In the genomic region with DNA sequence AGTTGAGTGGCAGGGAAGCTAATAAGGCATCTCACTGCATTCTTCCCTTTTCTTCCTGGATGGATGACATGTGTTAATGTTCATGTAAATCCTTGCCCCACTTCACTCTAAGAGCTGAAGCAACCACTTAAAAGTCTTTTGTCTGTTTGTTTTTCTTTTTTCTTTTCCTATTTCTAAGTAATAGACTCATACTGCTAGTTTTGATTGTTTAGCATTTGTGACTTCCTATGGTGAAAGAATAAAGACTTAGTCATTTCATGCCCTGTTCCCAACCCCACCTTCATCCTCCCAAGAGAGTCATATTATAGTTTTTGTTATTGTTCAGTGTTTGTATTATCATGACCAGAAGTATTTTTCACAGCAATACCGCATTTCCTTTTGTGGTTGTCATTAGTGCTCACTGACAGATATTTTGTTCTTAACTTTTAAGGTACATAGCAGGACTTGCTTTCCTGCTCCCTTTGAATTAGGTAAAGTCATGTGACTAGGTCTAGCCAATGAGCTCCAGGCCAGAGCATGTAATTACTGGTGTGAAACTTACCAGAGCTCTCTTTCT, we compare ENCODE assay signal across 12 cellular contexts. TPM values are rescaled to one million over a fixed set of nuclear protein-coding genes. Genes with fewer than 3 reads are reported as not detected.
DNase-seq lines count a peak whose midpoint lies in the region; ATAC-seq, FAIRE-seq and TF ChIP-seq lines count a peak whose summit lies in the region.
"Had no signal": no experiment of that assay in that cellular context is flagged by ENCODE, and none has a peak within 500 bp of the region (broad histone marks: within the 10 kb centered on the region; RNA-seq: fewer than 3 reads in every experiment).

No MANE protein-coding gene starts in this region.

- H3K27me3 Mint-ChIP-seq in activated naive CD8-positive, alpha-beta T cell treated with anti-CD3 and anti-CD28 coated beads, Interleukin-2, amount 50 U/mL, for 24 hours, result peaks cover 3% of the 10 kb centered on the region
- H3K27me3 Mint-ChIP-seq: stimulated activated naive CD8-positive, alpha-beta T cell treated with anti-CD3 and anti-CD28 coated beads, Interleukin-15, Interleukin-2, amounts not matched to agents 100 ng/mL and 50 ng/mL, for 24 hours had no signal

- peaks cover 30% of the 10 kb centered on the region for H3K9me3 Mint-ChIP-seq in activated naive CD8-positive, alpha-beta T cell treated with anti-CD3 and anti-CD28 coated beads, Interleukin-2, amount 50 U/mL, for 24 hours

- no peaks in the 10 kb centered on the region for H3K9me1 ChIP-seq in keratinocyte (ENCODE audit: control insufficient read depth, extremely low read depth, insufficient read depth, low read length)

- peaks cover 0 to 11% (median 0%) of the 10 kb centered on the region in 11 experiments; a peak in 4 of 22 replicates for H3K36me3 ChIP-seq in BLaER1 treated with 17β-estradiol and CSF1 and Interleukin-3, amounts not matched to agents 10 nM and 100 nM
- H3K36me3 ChIP-seq in keratinocyte (ENCODE audit: control insufficient read depth in 2 of 2, extremely low read depth in 1 of 2, insufficient read depth in 2 of 2, low read length in 2 of 2) (no peaks in the 10 kb centered on the region), Karpas-422 (ENCODE audit: insufficient read depth, low read length) (no peaks in the 10 kb centered on the region)

- no peak overlapping the region for H3K4me3 ChIP-seq in BLaER1 treated with 17β-estradiol and CSF1 and Interleukin-3, amounts not matched to agents 10 nM and 100 nM
- no peak overlapping the region for H3K4me3 ChIP-seq in keratinocyte (ENCODE audit: control insufficient read depth in 2 of 3, extremely low read depth in 1 of 3, insufficient read depth in 2 of 3, low read depth in 1 of 3, low read length in 3 of 3)
- no peak overlapping the region for H3K4me3 ChIP-seq in Karpas-422 (ENCODE audit: low read length)

- no peak overlapping the region for H3K4me3 Mint-ChIP-seq in activated naive CD8-positive, alpha-beta T cell treated with anti-CD3 and anti-CD28 coated beads, Interleukin-2, amount 50 U/mL, for 24 hours
- H3K4me3 Mint-ChIP-seq: stimulated activated naive CD8-positive, alpha-beta T cell treated with anti-CD3 and anti-CD28 coated beads, Interleukin-15, Interleukin-2, amounts not matched to agents 100 ng/mL and 50 ng/mL, for 24 hours had no signal

- H3K4me1 Mint-ChIP-seq in activated naive CD8-positive, alpha-beta T cell treated with anti-CD3 and anti-CD28 coated beads, Interleukin-2, amount 50 U/mL, for 24 hours, result peaks cover 24% of the 10 kb centered on the region

- no peak overlapping the region for H2AFZ ChIP-seq in keratinocyte (ENCODE audit: control insufficient read depth, low read length)
- H2AFZ ChIP-seq in Karpas-422 (ENCODE audit: low read length), result no peak overlapping the region

- ATAC-seq in activated naive CD8-positive, alpha-beta T cell treated with anti-CD3 and anti-CD28 coated beads, Interleukin-2, amount 50 U/mL, for 24 hours, result peak; percentile 20
- ATAC-seq in HG03571 (IDR thresholded peaks at IDR 0.05; ENCODE audit: unreplicated experiment) (no peak), HG03354 (IDR thresholded peaks at IDR 0.05; ENCODE audit: poor library complexity, severe bottlenecking, unreplicated experiment) (no peak), GM18498 (IDR thresholded peaks at IDR 0.05; ENCODE audit: unreplicated experiment) (no peak)
- ATAC-seq: right cardiac atrium had no signal

- H4K20me1 ChIP-seq in BLaER1 treated with 17β-estradiol and CSF1 and Interleukin-3, amounts not matched to agents 10 nM and 100 nM, result no peaks in the 10 kb centered on the region
- H4K20me1 ChIP-seq in keratinocyte (ENCODE audit: control insufficient read depth, extremely low read depth, insufficient read depth, low read length) (no peaks in the 10 kb centered on the region), Karpas-422 (ENCODE audit: insufficient read depth, low read depth, low read length) (no peaks in the 10 kb centered on the region)

- H3K9me2 ChIP-seq in Karpas-422 (replicated peaks; ENCODE audit: insufficient read depth, low read length), result no peaks in the 10 kb centered on the region

- no peak overlapping the region for H3K9ac ChIP-seq in BLaER1 treated with 17β-estradiol and CSF1 and Interleukin-3, amounts not matched to agents 10 nM and 100 nM
- H3K9ac ChIP-seq in keratinocyte (ENCODE audit: control insufficient read depth, extremely low read depth, insufficient read depth, low read length) (no peak overlapping the region), Karpas-422 (ENCODE audit: low read length) (no peak overlapping the region)

- H3K79me2 ChIP-seq in keratinocyte (ENCODE audit: control insufficient read depth, insufficient read depth, low read length), result no peaks in the 10 kb centered on the region
- no peaks in the 10 kb centered on the region for H3K79me2 ChIP-seq in Karpas-422 (ENCODE audit: low read length)

- no peaks in the 10 kb centered on the region for H3K27me3 ChIP-seq in BLaER1 treated with 17β-estradiol and CSF1 and Interleukin-3, amounts not matched to agents 10 nM and 100 nM
- no peaks in the 10 kb centered on the region for H3K27me3 ChIP-seq in keratinocyte (ENCODE audit: control insufficient read depth, extremely low read depth, insufficient read depth, low read length)
- no peaks in the 10 kb centered on the region for H3K27me3 ChIP-seq in Karpas-422 (ENCODE audit: low read length)

- TF ChIP-seq CTCF in keratinocyte (optimal IDR thresholded peaks at IDR 0.05 in 1 of 3, IDR thresholded peaks at IDR 0.05 in 1 of 3, conservative IDR thresholded peaks at IDR 0.05 in 1 of 3; ENCODE audit: extremely low read depth in 1 of 3, insufficient read depth in 2 of 3, low read length in 3 of 3), result no peak

- DNase-seq in HS-5 (ENCODE audit: low read depth) (peak; percentile 42), keratinocyte (ENCODE audit: low read depth, low spot score) (no peak), Karpas-422 (no peak)
- no peak for DNase-seq in activated naive CD8-positive, alpha-beta T cell treated with anti-CD3 and anti-CD28 coated beads, Interleukin-2, amount 50 U/mL, for 24 hours
- DNase-seq: NCI-H2081 treated with DMSO at 0.1 percent for 48 hours, right cardiac atrium had no signal

- FAIRE-seq in keratinocyte (lab: Jason Lieb, UNC), result peak; percentile 76

- H3K4me2 ChIP-seq in BLaER1 treated with 17β-estradiol and CSF1 and Interleukin-3, amounts not matched to agents 10 nM and 100 nM, result peak overlapping the region in 6 of 11 experiments; percentile 8 to 21 (median 12); a peak in 5 of 22 replicates
- no peak overlapping the region for H3K4me2 ChIP-seq in keratinocyte (ENCODE audit: control insufficient read depth, extremely low read depth, insufficient read depth, low read depth, low read length)
- no peak overlapping the region for H3K4me2 ChIP-seq in Karpas-422 (ENCODE audit: low read depth, low read length, poor library complexity, severe bottlenecking)

- peaks cover 0 to 33% (median 19%) of the 10 kb centered on the region in 10 experiments; a peak in 17 of 20 replicates for H3K4me1 ChIP-seq in BLaER1 treated with 17β-estradiol and CSF1 and Interleukin-3, amounts not matched to agents 10 nM and 100 nM
- H3K4me1 ChIP-seq in keratinocyte (ENCODE audit: control insufficient read depth, extremely low read depth, insufficient read depth, low read length), result peaks cover 10% of the 10 kb centered on the region
- no peaks in the 10 kb centered on the region for H3K4me1 ChIP-seq in Karpas-422 (ENCODE audit: low read length)

- H3K36me3 Mint-ChIP-seq in activated naive CD8-positive, alpha-beta T cell treated with anti-CD3 and anti-CD28 coated beads, Interleukin-2, amount 50 U/mL, for 24 hours (ENCODE audit: low read depth), result peaks cover 4% of the 10 kb centered on the region

- dilution Hi-C loops in keratinocyte (cut with MboI; ENCODE audit: extremely low pct_ligation_motif_present, low sequenced_read_pairs), result no loop called here

- H3K9me3 ChIP-seq in BLaER1 treated with 17β-estradiol and CSF1 and Interleukin-3, amounts not matched to agents 10 nM and 100 nM (replicated peaks in 1 of 11), result peaks cover 40 to 68% (median 60%) of the 10 kb centered on the region in 11 experiments
- H3K9me3 ChIP-seq in keratinocyte (ENCODE audit: control insufficient read depth, low read depth, low read length) (no peaks in the 10 kb centered on the region), Karpas-422 (ENCODE audit: low read length) (peaks cover 8% of the 10 kb centered on the region; the same call in 1 of the 2 replicates)

- no peak overlapping the region for H3K27ac Mint-ChIP-seq in activated naive CD8-positive, alpha-beta T cell treated with anti-CD3 and anti-CD28 coated beads, Interleukin-2, amount 50 U/mL, for 24 hours
- H3K27ac Mint-ChIP-seq: stimulated activated naive CD8-positive, alpha-beta T cell treated with anti-CD3 and anti-CD28 coated beads, Interleukin-15, Interleukin-2, amounts not matched to agents 100 ng/mL and 50 ng/mL, for 24 hours had no signal

- no peak overlapping the region for H3K27ac ChIP-seq in BLaER1 treated with 17β-estradiol and CSF1 and Interleukin-3, amounts not matched to agents 10 nM and 100 nM
- H3K27ac ChIP-seq in keratinocyte (ENCODE audit: control insufficient read depth, insufficient read depth, low read length), result no peak overlapping the region
- H3K27ac ChIP-seq in Karpas-422 (ENCODE audit: low read length), result no peak overlapping the region

RNA-seq across cellular contexts. Expression of a gene that starts 18.1 kb away (rescaled TPM):
- 0.13 to 0.14 TPM in 2 of 3 replicates, not detected in the other for polyA plus RNA-seq in keratinocyte
- polyA plus RNA-seq in keratinocyte (2011; ENCODE audit: low read depth), result not detected
- 0.09 TPM in 1 of 2 replicates, not detected in the other for polyA plus RNA-seq in keratinocyte (2011; cell fraction: cytosol; rRNA removed)
- 0.20 TPM in 1 of 2 replicates, not detected in the other for polyA plus RNA-seq in keratinocyte (2011; cell fraction: nucleus; rRNA removed)
- polyA plus RNA-seq in keratinocyte (2012; ENCODE audit: low replicate concordance), result 0.17 TPM in 1 of 2 replicates, not detected in the other
- polyA minus RNA-seq in keratinocyte, result not detected in 3 replicates
- not detected for polyA minus RNA-seq in keratinocyte (2011; cell fraction: cytosol; rRNA and poly(A)+ RNA removed)
- not detected in 2 replicates for polyA minus RNA-seq in keratinocyte (2011; cell fraction: nucleus; rRNA and poly(A)+ RNA removed)
- not detected in 2 replicates for total RNA-seq in Karpas-422 (2014; rRNA removed; shearing (Covaris generic); ENCODE audit: low replicate concordance)
- total RNA-seq: right cardiac atrium; T-helper 1 cell treated with Interleukin-12 subunit alpha and Interleukin-12 subunit beta and Interleukin-4 antibody, amounts not matched to agents 30 ng/mL and 1 ng/mL, for 36 hours had no signal
- polyA plus RNA-seq: right cardiac atrium had no signal

Comparison
In these comparisons a context has a peak if more than half of its experiments do, and no peak if none do; other contexts are left out.
1. H3K4me2 ChIP-seq: peak in BLaER1 treated with 17β-estradiol and CSF1 and Interleukin-3, amounts not matched to agents 10 nM and 100 nM (6 of 11); none in keratinocyte (single experiment) and Karpas-422 (single experiment).